23 cellular contexts compared by ENCODE assay signal in genomic region chr4:176906693-176907092, GRCh38.
"Had no signal": no experiment of that assay in that cellular context is flagged by ENCODE, and none has a peak within 500 bp of the region (broad histone marks: within the 10 kb centered on the region; RNA-seq: fewer than 3 reads in every experiment).

No MANE protein-coding gene starts in this region.

- H3K27ac ChIP-seq: left ventricle myocardium inferior, neural progenitor cell, ovary, psoas muscle, testis had no signal

- H3K27ac Mint-ChIP-seq: activated CD4-positive, alpha-beta T cell treated with anti-CD3 and anti-CD28 coated beads, Interleukin-2, amount 10 ng/mL, durations not matched to agents 7 days and 5 days; activated naive CD4-positive, alpha-beta T cell treated with anti-CD3 and anti-CD28 coated beads, Interleukin-2, amount 10 ng/mL, durations not matched to agents 7 days and 5 days; activated naive CD8-positive, alpha-beta T cell treated with anti-CD3 and anti-CD28 coated beads, Interleukin-2, amount 50 U/mL, for 24 hours; brain; effector memory CD8-positive, alpha-beta T cell; memory B cell; naive thymus-derived CD4-positive, alpha-beta T cell; neural progenitor cell; stimulated activated memory B cell treated with anti-CD40 and anti-IgM and Interleukin-4, amounts not matched to agents 10 μg/mL and 1 μg/mL and 100 μg/mL, for 72 hours; type B pancreatic cell had no signal

- H3K9me3 Mint-ChIP-seq: activated naive CD4-positive, alpha-beta T cell treated with anti-CD3 and anti-CD28 coated beads, Interleukin-2, amount 10 ng/mL, durations not matched to agents 7 days and 5 days; activated naive CD8-positive, alpha-beta T cell treated with anti-CD3 and anti-CD28 coated beads, Interleukin-2, amount 50 U/mL, for 24 hours; activated T-cell treated with anti-CD3 and anti-CD28 coated beads, Interleukin-2, amount 50 U/mL, for 4 hours; memory B cell; neural progenitor cell; stimulated activated memory B cell treated with anti-CD40 and anti-IgM and Interleukin-4, amounts not matched to agents 10 μg/mL and 1 μg/mL and 100 μg/mL, for 72 hours; type B pancreatic cell had no signal

- H2AFZ ChIP-seq: neural progenitor cell had no signal

- H3K9me3 ChIP-seq: left ventricle myocardium inferior, ovary, psoas muscle, testis had no signal

- DNase-seq: activated CD4-positive, alpha-beta T cell treated with anti-CD3 and anti-CD28 coated beads, Interleukin-2, amount 10 ng/mL, durations not matched to agents 7 days and 5 days; activated CD8-positive, alpha-beta memory T cell treated with anti-CD3 and anti-CD28 coated beads, Interleukin-2, amount 50 U/mL, for 4 hours; activated effector memory CD4-positive, alpha-beta T cell treated with Interleukin-2 at 50 U/mL for 16 hours; activated naive CD4-positive, alpha-beta T cell treated with anti-CD3 and anti-CD28 coated beads, Interleukin-2, amount 10 ng/mL, durations not matched to agents 7 days and 5 days; activated naive CD8-positive, alpha-beta T cell treated with anti-CD3 and anti-CD28 coated beads, Interleukin-2, amount 50 U/mL, for 24 hours; activated T-cell treated with anti-CD3 and anti-CD28 coated beads, Interleukin-2, amount 50 U/mL, for 4 hours; anterior cingulate cortex; caudate nucleus; effector memory CD8-positive, alpha-beta T cell; left ventricle myocardium inferior; naive thymus-derived CD4-positive, alpha-beta T cell; ovary; psoas muscle; right cardiac atrium; stimulated activated CD4-positive, alpha-beta T cell treated with anti-CD3 and anti-CD28 coated beads, Interleukin-4, amount 100 ng/mL, for 24 hours; testis had no signal

- H3K4me1 ChIP-seq: left ventricle myocardium inferior, neural progenitor cell, psoas muscle, testis had no signal

- H3K36me3 ChIP-seq: left ventricle myocardium inferior, neural progenitor cell, ovary had no signal

- H3K27me3 ChIP-seq: neural progenitor cell, ovary, testis had no signal

- H3K4me1 Mint-ChIP-seq: brain; memory B cell; neural progenitor cell; stimulated activated memory B cell treated with anti-CD40 and anti-IgM and Interleukin-4, amounts not matched to agents 10 μg/mL and 1 μg/mL and 100 μg/mL, for 72 hours had no signal

- H3K36me3 Mint-ChIP-seq: activated naive CD4-positive, alpha-beta T cell treated with anti-CD3 and anti-CD28 coated beads, Interleukin-2, amount 10 ng/mL, durations not matched to agents 7 days and 5 days; brain; memory B cell; neural progenitor cell; stimulated activated memory B cell treated with anti-CD40 and anti-IgM and Interleukin-4, amounts not matched to agents 10 μg/mL and 1 μg/mL and 100 μg/mL, for 72 hours; type B pancreatic cell had no signal

- ATAC-seq: activated CD4-positive, CD25-positive, alpha-beta regulatory T cell treated with anti-CD3 and anti-CD28 coated beads, Interleukin-2, amount 50 U/mL, for 24 hours; activated naive CD8-positive, alpha-beta T cell treated with anti-CD3 and anti-CD28 coated beads, Interleukin-2, amount 50 U/mL, for 24 hours; activated T-cell treated with anti-CD3 and anti-CD28 coated beads, Interleukin-2, amount 50 U/mL, for 4 hours; effector memory CD8-positive, alpha-beta T cell; naive thymus-derived CD4-positive, alpha-beta T cell; psoas muscle; right cardiac atrium; stimulated activated memory B cell treated with anti-CD40 and anti-IgM and Interleukin-4, amounts not matched to agents 10 μg/mL and 1 μg/mL and 100 μg/mL, for 72 hours had no signal

- H3K4me3 Mint-ChIP-seq: activated CD4-positive, alpha-beta T cell treated with anti-CD3 and anti-CD28 coated beads, Interleukin-2, amount 10 ng/mL, durations not matched to agents 7 days and 5 days; activated naive CD4-positive, alpha-beta T cell treated with anti-CD3 and anti-CD28 coated beads, Interleukin-2, amount 10 ng/mL, durations not matched to agents 7 days and 5 days; activated naive CD8-positive, alpha-beta T cell treated with anti-CD3 and anti-CD28 coated beads, Interleukin-2, amount 50 U/mL, for 24 hours; activated T-cell treated with anti-CD3 and anti-CD28 coated beads, Interleukin-2, amount 50 U/mL, for 4 hours; brain; effector memory CD8-positive, alpha-beta T cell; memory B cell; naive thymus-derived CD4-positive, alpha-beta T cell; neural progenitor cell; stimulated activated memory B cell treated with anti-CD40 and anti-IgM and Interleukin-4, amounts not matched to agents 10 μg/mL and 1 μg/mL and 100 μg/mL, for 72 hours; type B pancreatic cell had no signal

- H3K9ac ChIP-seq: neural progenitor cell had no signal

- FAIRE-seq: frontal cortex had no signal

- H3K27me3 Mint-ChIP-seq: activated naive CD4-positive, alpha-beta T cell treated with anti-CD3 and anti-CD28 coated beads, Interleukin-2, amount 10 ng/mL, durations not matched to agents 7 days and 5 days; activated naive CD8-positive, alpha-beta T cell treated with anti-CD3 and anti-CD28 coated beads, Interleukin-2, amount 50 U/mL, for 24 hours; brain; effector memory CD8-positive, alpha-beta T cell; memory B cell; stimulated activated memory B cell treated with anti-CD40 and anti-IgM and Interleukin-4, amounts not matched to agents 10 μg/mL and 1 μg/mL and 100 μg/mL, for 72 hours; type B pancreatic cell had no signal

- H3K4me2 ChIP-seq: neural progenitor cell had no signal

- H3K4me3 ChIP-seq: left ventricle myocardium inferior, neural progenitor cell, ovary, psoas muscle, testis had no signal
